Comparison of ENCODE assay signal across 1 cellular context in the genomic region with DNA sequence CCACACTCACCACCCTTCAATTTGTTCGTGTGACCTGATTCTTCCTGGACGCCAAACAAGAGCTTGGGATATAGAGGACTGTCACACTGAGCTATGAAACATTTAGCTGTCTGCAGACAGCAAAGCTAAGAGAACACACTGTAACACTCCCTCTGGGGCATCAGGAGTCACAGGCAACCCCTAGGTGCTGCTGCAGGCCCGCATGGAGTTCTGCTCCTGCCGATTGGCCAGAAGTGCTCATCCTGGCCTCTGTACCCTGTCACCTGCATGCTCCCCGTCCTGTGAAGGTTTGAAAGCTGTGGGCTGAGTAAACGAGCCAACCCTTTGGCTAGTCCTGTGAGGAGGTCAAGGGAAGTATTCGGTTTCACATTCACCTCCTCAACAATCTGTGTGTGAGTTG.
TF ChIP-seq lines count a peak whose summit lies in the region.

No MANE protein-coding gene starts in this region.

TF ChIP-seq in WTC11, 78 proteins besides CTCF, POLR2A, EP300 and RAD21 (continued from another document):
- TF ChIP-seq, protein P1, sequence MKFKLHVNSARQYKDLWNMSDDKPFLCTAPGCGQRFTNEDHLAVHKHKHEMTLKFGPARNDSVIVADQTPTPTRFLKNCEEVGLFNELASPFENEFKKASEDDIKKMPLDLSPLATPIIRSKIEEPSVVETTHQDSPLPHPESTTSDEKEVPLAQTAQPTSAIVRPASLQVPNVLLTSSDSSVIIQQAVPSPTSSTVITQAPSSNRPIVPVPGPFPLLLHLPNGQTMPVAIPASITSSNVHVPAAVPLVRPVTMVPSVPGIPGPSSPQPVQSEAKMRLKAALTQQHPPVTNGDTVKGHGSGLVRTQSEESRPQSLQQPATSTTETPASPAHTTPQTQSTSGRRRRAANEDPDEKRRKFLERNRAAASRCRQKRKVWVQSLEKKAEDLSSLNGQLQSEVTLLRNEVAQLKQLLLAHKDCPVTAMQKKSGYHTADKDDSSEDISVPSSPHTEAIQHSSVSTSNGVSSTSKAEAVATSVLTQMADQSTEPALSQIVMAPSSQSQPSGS (CRISPR knock-in tag; IDR thresholded peaks at IDR 0.05; ENCODE audit: borderline replicate concordance, low read depth), result no peak
- TF ChIP-seq FOXP1 (CRISPR knock-in tag; IDR thresholded peaks at IDR 0.05; ENCODE audit: borderline replicate concordance), result no peak
- TF ChIP-seq, protein P2, sequence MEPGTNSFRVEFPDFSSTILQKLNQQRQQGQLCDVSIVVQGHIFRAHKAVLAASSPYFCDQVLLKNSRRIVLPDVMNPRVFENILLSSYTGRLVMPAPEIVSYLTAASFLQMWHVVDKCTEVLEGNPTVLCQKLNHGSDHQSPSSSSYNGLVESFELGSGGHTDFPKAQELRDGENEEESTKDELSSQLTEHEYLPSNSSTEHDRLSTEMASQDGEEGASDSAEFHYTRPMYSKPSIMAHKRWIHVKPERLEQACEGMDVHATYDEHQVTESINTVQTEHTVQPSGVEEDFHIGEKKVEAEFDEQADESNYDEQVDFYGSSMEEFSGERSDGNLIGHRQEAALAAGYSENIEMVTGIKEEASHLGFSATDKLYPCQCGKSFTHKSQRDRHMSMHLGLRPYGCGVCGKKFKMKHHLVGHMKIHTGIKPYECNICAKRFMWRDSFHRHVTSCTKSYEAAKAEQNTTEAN (CRISPR knock-in tag; IDR thresholded peaks at IDR 0.05), result no peak
- no peak for TF ChIP-seq HMGA2 (CRISPR knock-in tag; IDR thresholded peaks at IDR 0.05)
- TF ChIP-seq, protein P3, sequence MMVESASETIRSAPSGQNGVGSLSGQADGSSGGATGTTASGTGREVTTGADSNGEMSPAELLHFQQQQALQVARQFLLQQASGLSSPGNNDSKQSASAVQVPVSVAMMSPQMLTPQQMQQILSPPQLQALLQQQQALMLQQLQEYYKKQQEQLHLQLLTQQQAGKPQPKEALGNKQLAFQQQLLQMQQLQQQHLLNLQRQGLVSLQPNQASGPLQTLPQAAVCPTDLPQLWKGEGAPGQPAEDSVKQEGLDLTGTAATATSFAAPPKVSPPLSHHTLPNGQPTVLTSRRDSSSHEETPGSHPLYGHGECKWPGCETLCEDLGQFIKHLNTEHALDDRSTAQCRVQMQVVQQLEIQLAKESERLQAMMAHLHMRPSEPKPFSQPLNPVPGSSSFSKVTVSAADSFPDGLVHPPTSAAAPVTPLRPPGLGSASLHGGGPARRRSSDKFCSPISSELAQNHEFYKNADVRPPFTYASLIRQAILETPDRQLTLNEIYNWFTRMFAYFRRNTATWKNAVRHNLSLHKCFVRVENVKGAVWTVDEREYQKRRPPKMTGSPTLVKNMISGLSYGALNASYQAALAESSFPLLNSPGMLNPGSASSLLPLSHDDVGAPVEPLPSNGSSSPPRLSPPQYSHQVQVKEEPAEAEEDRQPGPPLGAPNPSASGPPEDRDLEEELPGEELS (CRISPR knock-in tag; IDR thresholded peaks at IDR 0.05), result no peak
- no peak for TF ChIP-seq CBFB (CRISPR knock-in tag; IDR thresholded peaks at IDR 0.05; ENCODE audit: low read depth)
- TF ChIP-seq, protein P4, sequence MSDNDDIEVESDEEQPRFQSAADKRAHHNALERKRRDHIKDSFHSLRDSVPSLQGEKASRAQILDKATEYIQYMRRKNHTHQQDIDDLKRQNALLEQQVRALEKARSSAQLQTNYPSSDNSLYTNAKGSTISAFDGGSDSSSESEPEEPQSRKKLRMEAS (CRISPR knock-in tag; IDR thresholded peaks at IDR 0.05), result no peak
- no peak for TF ChIP-seq ZNF317 (CRISPR knock-in tag; IDR thresholded peaks at IDR 0.05; ENCODE audit: borderline replicate concordance, low read depth)
- no peak for TF ChIP-seq GABPB1 (CRISPR knock-in tag; IDR thresholded peaks at IDR 0.05)
- TF ChIP-seq, protein P5, sequence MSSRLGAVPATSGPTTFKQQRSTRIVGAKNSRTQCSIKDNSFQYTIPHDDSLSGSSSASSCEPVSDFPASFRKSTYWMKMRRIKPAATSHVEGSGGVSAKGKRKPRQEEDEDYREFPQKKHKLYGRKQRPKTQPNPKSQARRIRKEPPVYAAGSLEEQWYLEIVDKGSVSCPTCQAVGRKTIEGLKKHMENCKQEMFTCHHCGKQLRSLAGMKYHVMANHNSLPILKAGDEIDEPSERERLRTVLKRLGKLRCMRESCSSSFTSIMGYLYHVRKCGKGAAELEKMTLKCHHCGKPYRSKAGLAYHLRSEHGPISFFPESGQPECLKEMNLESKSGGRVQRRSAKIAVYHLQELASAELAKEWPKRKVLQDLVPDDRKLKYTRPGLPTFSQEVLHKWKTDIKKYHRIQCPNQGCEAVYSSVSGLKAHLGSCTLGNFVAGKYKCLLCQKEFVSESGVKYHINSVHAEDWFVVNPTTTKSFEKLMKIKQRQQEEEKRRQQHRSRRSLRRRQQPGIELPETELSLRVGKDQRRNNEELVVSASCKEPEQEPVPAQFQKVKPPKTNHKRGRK (CRISPR knock-in tag; IDR thresholded peaks at IDR 0.05; ENCODE audit: borderline replicate concordance), result no peak
- TF ChIP-seq ZNF416 (CRISPR knock-in tag; IDR thresholded peaks at IDR 0.05), result no peak
